In the genomic region with DNA sequence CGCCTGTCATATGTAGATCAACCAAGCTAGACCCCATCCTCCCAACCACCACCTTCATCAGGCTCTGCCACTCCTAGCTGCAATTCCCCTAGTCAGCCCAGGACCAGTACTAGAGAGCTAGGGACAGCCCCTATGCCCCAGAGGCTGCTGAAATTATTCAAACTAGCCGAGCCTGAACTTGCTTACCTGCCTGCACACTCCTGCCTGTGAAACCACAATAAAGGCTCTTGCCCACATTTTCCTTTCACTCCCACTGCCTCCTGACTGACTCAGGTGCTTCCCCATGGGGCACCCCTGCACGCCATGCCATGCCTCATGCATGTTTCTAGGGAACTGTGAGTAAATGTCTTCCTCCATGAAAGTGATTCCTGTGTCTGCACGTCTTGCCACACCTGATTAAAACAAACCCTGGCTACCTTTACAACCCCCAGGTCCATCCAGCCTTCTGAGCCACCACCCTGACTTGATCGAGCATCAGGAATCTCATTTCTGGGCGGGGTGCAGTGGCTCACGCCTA, we compare ENCODE assay signal across 8 cellular contexts.
A peak's percentile ranks its signal among the peaks of the same experiment; 100 is the strongest.
DNase-seq lines count a peak whose midpoint lies in the region; ATAC-seq lines count a peak whose summit lies in the region.

No MANE protein-coding gene starts in this region.

- H3K27ac Mint-ChIP-seq in memory B cell = no peak overlapping the region

- peaks cover 12% of the 10 kb centered on the region for H3K4me1 Mint-ChIP-seq in memory B cell

- peak; percentile 87 for ATAC-seq in GM18520 (IDR thresholded peaks at IDR 0.05; ENCODE audit: unreplicated experiment)
- ATAC-seq in HG02885 (IDR thresholded peaks at IDR 0.05; ENCODE audit: poor library complexity, unreplicated experiment) = peak; percentile 81
- ATAC-seq in memory B cell (ENCODE audit: low read depth) = peak; percentile 94

- peak; percentile 92 for DNase-seq in activated CD4-positive, alpha-beta T cell treated with anti-CD3 and anti-CD28 coated beads for 48 hours
- DNase-seq in memory B cell (ENCODE audit: low spot score in 2 of 2) (peak in 1 of 2 donors; percentile 7), T1000 (lab: John Stamatoyannopoulos, UW) (no peak), COLO668 (lab: John Stamatoyannopoulos, UW; ENCODE audit: unreplicated experiment) (no peak), NCI-H2029 (lab: John Stamatoyannopoulos, UW) (no peak), DMS79 (lab: John Stamatoyannopoulos, UW) (no peak)

- H3K27me3 Mint-ChIP-seq in memory B cell = peaks cover 5% of the 10 kb centered on the region

- H3K9me3 Mint-ChIP-seq in memory B cell = no peaks in the 10 kb centered on the region

- H3K36me3 Mint-ChIP-seq in memory B cell = no peaks in the 10 kb centered on the region

- H3K4me3 Mint-ChIP-seq in memory B cell = no peak overlapping the region
